8 cellular contexts compared by ENCODE assay signal in genomic region chr12:73067616-73068015, GRCh38.
"Had no signal": no experiment of that assay in that cellular context is flagged by ENCODE, and none has a peak within 500 bp of the region (broad histone marks: within the 10 kb centered on the region; RNA-seq: fewer than 3 reads in every experiment).

No MANE protein-coding gene starts in this region.

- H3K9me3 ChIP-seq: HAP-1 had no signal

- H3K4me2 ChIP-seq: GM23338 had no signal

- DNase-seq: H7, HFFc6, IMR-90, KG1 had no signal

- H3K4me3 ChIP-seq: GM23338, HAP-1, K562 had no signal

- H3K36me3 ChIP-seq: HAP-1 had no signal

- H3K4me1 ChIP-seq: HAP-1 had no signal

- H2AFZ ChIP-seq: GM23338 had no signal

- ATAC-seq: GM23338, HCT116, K562 had no signal
